2 cellular contexts compared by ENCODE assay signal in genomic region chr2:174024524-174025270, GRCh38.
A peak's percentile ranks its signal among the peaks of the same experiment; 100 is the strongest.
TF ChIP-seq lines count a peak whose summit lies in the region.

No MANE protein-coding gene starts in this region.

TF ChIP-seq in IMR-90, 13 proteins besides CTCF, POLR2A, EP300 and RAD21:
- TF ChIP-seq MXI1 (IDR thresholded peaks at IDR 0.05; ENCODE audit: borderline replicate concordance, low read depth, low read length) (no peak), CEBPB (IDR thresholded peaks at IDR 0.05; ENCODE audit: low read depth, low read length) (no peak), CHD1 (IDR thresholded peaks at IDR 0.05; ENCODE audit: low read depth, low read length) (no peak), NFE2L2 (IDR thresholded peaks at IDR 0.05; ENCODE audit: low read depth, low read length) (no peak), MAZ (IDR thresholded peaks at IDR 0.05; ENCODE audit: borderline replicate concordance, low read depth, low read length) (no peak), RCOR1 (IDR thresholded peaks at IDR 0.05; ENCODE audit: insufficient replicate concordance, low read length) (no peak), BHLHE40 (IDR thresholded peaks at IDR 0.05; ENCODE audit: low read depth, low read length) (no peak), RFX5 (IDR thresholded peaks at IDR 0.05; ENCODE audit: low read depth, low read length) (no peak), ELK1 (IDR thresholded peaks at IDR 0.05; ENCODE audit: borderline replicate concordance, low read depth, low read length) (no peak), MAFK (IDR thresholded peaks at IDR 0.05; ENCODE audit: low read depth, low read length) (no peak), SMC3 (IDR thresholded peaks at IDR 0.05; ENCODE audit: low read depth, low read length) (no peak), FOS (IDR thresholded peaks at IDR 0.05; ENCODE audit: low read depth, low read length) (no peak)
- TF ChIP-seq, protein P1, sequence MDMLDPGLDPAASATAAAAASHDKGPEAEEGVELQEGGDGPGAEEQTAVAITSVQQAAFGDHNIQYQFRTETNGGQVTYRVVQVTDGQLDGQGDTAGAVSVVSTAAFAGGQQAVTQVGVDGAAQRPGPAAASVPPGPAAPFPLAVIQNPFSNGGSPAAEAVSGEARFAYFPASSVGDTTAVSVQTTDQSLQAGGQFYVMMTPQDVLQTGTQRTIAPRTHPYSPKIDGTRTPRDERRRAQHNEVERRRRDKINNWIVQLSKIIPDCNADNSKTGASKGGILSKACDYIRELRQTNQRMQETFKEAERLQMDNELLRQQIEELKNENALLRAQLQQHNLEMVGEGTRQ (IDR thresholded peaks at IDR 0.05; ENCODE audit: low read depth, low read length): no peak

TF ChIP-seq in HepG2, 621 proteins besides CTCF, POLR2A, EP300 and RAD21 (continues in another document):
- TF ChIP-seq TCF7 (IDR thresholded peaks at IDR 0.05; ENCODE audit: low read depth): no peak
- no peak for TF ChIP-seq ZBTB7A (CRISPR knock-in tag; IDR thresholded peaks at IDR 0.05)
- TF ChIP-seq NFAT5 (CRISPR knock-in tag; IDR thresholded peaks at IDR 0.05): no peak
- TF ChIP-seq CREM (IDR thresholded peaks at IDR 0.05): no peak
- no peak for TF ChIP-seq CREM (CRISPR knock-in tag; IDR thresholded peaks at IDR 0.05)
- no peak for TF ChIP-seq SAFB2 (CRISPR knock-in tag; IDR thresholded peaks at IDR 0.05; ENCODE audit: borderline replicate concordance, low read depth)
- no peak for TF ChIP-seq FOXO4 (CRISPR knock-in tag; conservative IDR thresholded peaks at IDR 0.05)
- no peak for TF ChIP-seq KLF11 (CRISPR knock-in tag; IDR thresholded peaks at IDR 0.05)
- no peak for TF ChIP-seq ZNF550 (CRISPR knock-in tag; IDR thresholded peaks at IDR 0.05; ENCODE audit: borderline replicate concordance)
- 0 out of 2 replicates have a peak, but pooled peaks have one; percentile 6 for TF ChIP-seq GATAD1 (CRISPR knock-in tag; IDR thresholded peaks at IDR 0.05)
- no peak for TF ChIP-seq ZNF232 (CRISPR knock-in tag; IDR thresholded peaks at IDR 0.05; ENCODE audit: borderline replicate concordance)
- no peak for TF ChIP-seq NFYC (CRISPR knock-in tag; IDR thresholded peaks at IDR 0.05)
- peak; percentile 16; the same call in 1 of the 2 replicates for TF ChIP-seq SIN3A (IDR thresholded peaks at IDR 0.05; ENCODE audit: borderline replicate concordance, low read depth, low read length)
- no peak for TF ChIP-seq PHF8 (CRISPR knock-in tag; IDR thresholded peaks at IDR 0.05)
- TF ChIP-seq ZNF430 (CRISPR knock-in tag; IDR thresholded peaks at IDR 0.05): no peak
- TF ChIP-seq BRF2 (CRISPR knock-in tag; IDR thresholded peaks at IDR 0.05): 0 out of 2 replicates have a peak, but pooled peaks have one; percentile 27
- peak; percentile 32; the same call in 1 of the 2 replicates for TF ChIP-seq TAF1 (CRISPR knock-in tag; IDR thresholded peaks at IDR 0.05)
- TF ChIP-seq TFDP2 (CRISPR knock-in tag; IDR thresholded peaks at IDR 0.05): no peak
- TF ChIP-seq ZNF496 (CRISPR knock-in tag; IDR thresholded peaks at IDR 0.05; ENCODE audit: insufficient replicate concordance): no peak
- TF ChIP-seq, protein P2, sequence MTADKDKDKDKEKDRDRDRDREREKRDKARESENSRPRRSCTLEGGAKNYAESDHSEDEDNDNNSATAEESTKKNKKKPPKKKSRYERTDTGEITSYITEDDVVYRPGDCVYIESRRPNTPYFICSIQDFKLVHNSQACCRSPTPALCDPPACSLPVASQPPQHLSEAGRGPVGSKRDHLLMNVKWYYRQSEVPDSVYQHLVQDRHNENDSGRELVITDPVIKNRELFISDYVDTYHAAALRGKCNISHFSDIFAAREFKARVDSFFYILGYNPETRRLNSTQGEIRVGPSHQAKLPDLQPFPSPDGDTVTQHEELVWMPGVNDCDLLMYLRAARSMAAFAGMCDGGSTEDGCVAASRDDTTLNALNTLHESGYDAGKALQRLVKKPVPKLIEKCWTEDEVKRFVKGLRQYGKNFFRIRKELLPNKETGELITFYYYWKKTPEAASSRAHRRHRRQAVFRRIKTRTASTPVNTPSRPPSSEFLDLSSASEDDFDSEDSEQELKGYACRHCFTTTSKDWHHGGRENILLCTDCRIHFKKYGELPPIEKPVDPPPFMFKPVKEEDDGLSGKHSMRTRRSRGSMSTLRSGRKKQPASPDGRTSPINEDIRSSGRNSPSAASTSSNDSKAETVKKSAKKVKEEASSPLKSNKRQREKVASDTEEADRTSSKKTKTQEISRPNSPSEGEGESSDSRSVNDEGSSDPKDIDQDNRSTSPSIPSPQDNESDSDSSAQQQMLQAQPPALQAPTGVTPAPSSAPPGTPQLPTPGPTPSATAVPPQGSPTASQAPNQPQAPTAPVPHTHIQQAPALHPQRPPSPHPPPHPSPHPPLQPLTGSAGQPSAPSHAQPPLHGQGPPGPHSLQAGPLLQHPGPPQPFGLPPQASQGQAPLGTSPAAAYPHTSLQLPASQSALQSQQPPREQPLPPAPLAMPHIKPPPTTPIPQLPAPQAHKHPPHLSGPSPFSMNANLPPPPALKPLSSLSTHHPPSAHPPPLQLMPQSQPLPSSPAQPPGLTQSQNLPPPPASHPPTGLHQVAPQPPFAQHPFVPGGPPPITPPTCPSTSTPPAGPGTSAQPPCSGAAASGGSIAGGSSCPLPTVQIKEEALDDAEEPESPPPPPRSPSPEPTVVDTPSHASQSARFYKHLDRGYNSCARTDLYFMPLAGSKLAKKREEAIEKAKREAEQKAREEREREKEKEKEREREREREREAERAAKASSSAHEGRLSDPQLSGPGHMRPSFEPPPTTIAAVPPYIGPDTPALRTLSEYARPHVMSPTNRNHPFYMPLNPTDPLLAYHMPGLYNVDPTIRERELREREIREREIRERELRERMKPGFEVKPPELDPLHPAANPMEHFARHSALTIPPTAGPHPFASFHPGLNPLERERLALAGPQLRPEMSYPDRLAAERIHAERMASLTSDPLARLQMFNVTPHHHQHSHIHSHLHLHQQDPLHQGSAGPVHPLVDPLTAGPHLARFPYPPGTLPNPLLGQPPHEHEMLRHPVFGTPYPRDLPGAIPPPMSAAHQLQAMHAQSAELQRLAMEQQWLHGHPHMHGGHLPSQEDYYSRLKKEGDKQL (CRISPR knock-in tag; IDR thresholded peaks at IDR 0.05; ENCODE audit: low read depth): no peak
- no peak; the same call in 1 of the 2 replicates for TF ChIP-seq PHF20 (CRISPR knock-in tag; IDR thresholded peaks at IDR 0.05)
- TF ChIP-seq ARNT (IDR thresholded peaks at IDR 0.05): no peak
- TF ChIP-seq RFXAP (CRISPR knock-in tag; IDR thresholded peaks at IDR 0.05; ENCODE audit: borderline replicate concordance): no peak
- no peak for TF ChIP-seq ZNF44 (CRISPR knock-in tag; IDR thresholded peaks at IDR 0.05)
- TF ChIP-seq DBP (CRISPR knock-in tag; IDR thresholded peaks at IDR 0.05; ENCODE audit: not compliant biosample characterization): no peak
- no peak for TF ChIP-seq U2AF1 (optimal IDR thresholded peaks at IDR 0.05; ENCODE audit: low read depth, low read length)
- TF ChIP-seq ZMYM2 (CRISPR knock-in tag; IDR thresholded peaks at IDR 0.05): no peak
- TF ChIP-seq ZBTB20 (CRISPR knock-in tag; IDR thresholded peaks at IDR 0.05; ENCODE audit: borderline replicate concordance, low read depth): no peak
- TF ChIP-seq KDM4B (CRISPR knock-in tag; IDR thresholded peaks at IDR 0.05): no peak
- TF ChIP-seq ZNF652 (CRISPR knock-in tag; IDR thresholded peaks at IDR 0.05; ENCODE audit: borderline replicate concordance, low read depth): peak; percentile 76
- TF ChIP-seq ZC3H4 (CRISPR knock-in tag; IDR thresholded peaks at IDR 0.05; ENCODE audit: borderline replicate concordance): no peak
- TF ChIP-seq ZNF891 (CRISPR knock-in tag; IDR thresholded peaks at IDR 0.05): no peak
- peak; percentile 35; the same call in 1 of the 2 replicates for TF ChIP-seq ZFX (CRISPR knock-in tag; IDR thresholded peaks at IDR 0.05; ENCODE audit: low read depth)
- TF ChIP-seq, protein P3, sequence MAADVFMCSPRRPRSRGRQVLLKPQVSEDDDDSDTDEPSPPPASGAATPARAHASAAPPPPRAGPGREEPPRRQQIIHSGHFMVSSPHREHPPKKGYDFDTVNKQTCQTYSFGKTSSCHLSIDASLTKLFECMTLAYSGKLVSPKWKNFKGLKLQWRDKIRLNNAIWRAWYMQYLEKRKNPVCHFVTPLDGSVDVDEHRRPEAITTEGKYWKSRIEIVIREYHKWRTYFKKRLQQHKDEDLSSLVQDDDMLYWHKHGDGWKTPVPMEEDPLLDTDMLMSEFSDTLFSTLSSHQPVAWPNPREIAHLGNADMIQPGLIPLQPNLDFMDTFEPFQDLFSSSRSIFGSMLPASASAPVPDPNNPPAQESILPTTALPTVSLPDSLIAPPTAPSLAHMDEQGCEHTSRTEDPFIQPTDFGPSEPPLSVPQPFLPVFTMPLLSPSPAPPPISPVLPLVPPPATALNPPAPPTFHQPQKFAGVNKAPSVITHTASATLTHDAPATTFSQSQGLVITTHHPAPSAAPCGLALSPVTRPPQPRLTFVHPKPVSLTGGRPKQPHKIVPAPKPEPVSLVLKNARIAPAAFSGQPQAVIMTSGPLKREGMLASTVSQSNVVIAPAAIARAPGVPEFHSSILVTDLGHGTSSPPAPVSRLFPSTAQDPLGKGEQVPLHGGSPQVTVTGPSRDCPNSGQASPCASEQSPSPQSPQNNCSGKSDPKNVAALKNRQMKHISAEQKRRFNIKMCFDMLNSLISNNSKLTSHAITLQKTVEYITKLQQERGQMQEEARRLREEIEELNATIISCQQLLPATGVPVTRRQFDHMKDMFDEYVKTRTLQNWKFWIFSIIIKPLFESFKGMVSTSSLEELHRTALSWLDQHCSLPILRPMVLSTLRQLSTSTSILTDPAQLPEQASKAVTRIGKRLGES (CRISPR knock-in tag; IDR thresholded peaks at IDR 0.05; ENCODE audit: borderline replicate concordance): no peak
- TF ChIP-seq BCL6 (CRISPR knock-in tag; IDR thresholded peaks at IDR 0.05): peak; percentile 5; the same call in 1 of the 2 replicates
- TF ChIP-seq CENPBD1 (CRISPR knock-in tag; IDR thresholded peaks at IDR 0.05; ENCODE audit: borderline replicate concordance, low read depth): 0 out of 2 replicates have a peak, but pooled peaks have one; percentile 66
